25 cellular contexts compared by ENCODE assay signal in the genomic region with DNA sequence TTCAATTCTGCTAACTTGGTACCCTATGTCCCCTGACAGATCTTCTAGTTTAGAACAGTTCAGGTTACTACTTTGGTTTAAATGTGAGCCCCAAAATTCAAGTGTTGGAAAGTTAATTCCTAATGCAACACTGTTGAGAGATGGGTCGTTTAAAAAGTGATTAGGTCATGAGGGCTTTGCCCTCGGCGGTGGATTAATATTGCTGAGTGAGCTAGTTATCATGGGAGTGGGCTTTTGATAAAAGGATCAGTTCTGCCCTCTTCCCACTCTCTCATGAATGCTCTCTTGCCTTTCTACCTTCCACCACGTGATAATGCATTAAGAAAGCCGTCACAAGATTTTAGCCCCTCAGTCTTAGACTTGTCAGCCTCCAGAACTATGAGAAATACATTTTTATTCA.
"Had no signal": no experiment of that assay in that cellular context is flagged by ENCODE, and none has a peak within 500 bp of the region (broad histone marks: within the 10 kb centered on the region; RNA-seq: fewer than 3 reads in every experiment).

No MANE protein-coding gene starts in this region.

- H3K27ac ChIP-seq: KMS-11, RWPE1 had no signal

- H3K4me3 Mint-ChIP-seq: T-cell had no signal

- FAIRE-seq: K562 had no signal

- H3K27ac Mint-ChIP-seq: T-cell had no signal

- H3K9ac ChIP-seq: KMS-11, SK-N-SH had no signal

- ATAC-seq: K562, Panc1, PC-3, T-cell had no signal

- DNase-seq: NCI-H1092; NCI-H1105 treated with DMSO at 0.1 percent for 48 hours; NCI-H1417 treated with DMSO at 0.1 percent for 48 hours; NCI-H146; NCI-H1694 treated with DMSO at 0.1 percent for 48 hours; NCI-H1930; NCI-H2081; NCI-H2107; NCI-H2227 treated with DMSO at 0.1 percent for 48 hours; NCI-H446; NCI-H510A; NCI-H524 treated with DMSO at 0.1 percent for 48 hours; NCI-H69; NCI-H774; NK-92 treated with Interleukin-12 subunit alpha and Interleukin-12 subunit beta, amount 100 ng/mL, for 24 hours; PC-3; SHP77; SK-N-SH; SW 1271; T-cell had no signal

- H3K9me3 ChIP-seq: SK-N-SH had no signal

- H3K27me3 Mint-ChIP-seq: IgD-negative memory B cell, T-cell had no signal

- H3K36me3 Mint-ChIP-seq: T-cell had no signal

- H3K9me3 Mint-ChIP-seq: IgD-negative memory B cell had no signal

- H3K4me2 ChIP-seq: KMS-11, SK-N-SH had no signal

- H3K4me3 ChIP-seq: K562 had no signal
